In genomic region chr6:128889870-128890269, GRCh38 we compare ENCODE assay signal across 27 cellular contexts.
"Had no signal": no experiment of that assay in that cellular context is flagged by ENCODE, and none has a peak within 500 bp of the region (broad histone marks: within the 10 kb centered on the region; RNA-seq: fewer than 3 reads in every experiment).

No MANE protein-coding gene starts in this region.

- H3K4me1 Mint-ChIP-seq: activated B cell treated with CpG ODN at 0.5 μM for 24 hours; activated CD8-positive, alpha-beta memory T cell treated with anti-CD3 and anti-CD28 coated beads, Interleukin-2, amount 10 ng/mL, durations not matched to agents 7 days and 5 days; naive B cell; nephron progenitor cell had no signal

- FAIRE-seq: islet of Langerhans, urothelium cell line had no signal

- H3K9me3 ChIP-seq: body of pancreas, neutrophil, thoracic aorta had no signal

- ATAC-seq: activated CD8-positive, alpha-beta memory T cell treated with anti-CD3 and anti-CD28 coated beads, Interleukin-2, amount 10 ng/mL, durations not matched to agents 7 days and 5 days; activated CD8-positive, alpha-beta T cell treated with anti-CD3 and anti-CD28 coated beads, Interleukin-2, amount 10 ng/mL, durations not matched to agents 7 days and 5 days; activated naive CD4-positive, alpha-beta T cell treated with anti-CD3 and anti-CD28 coated beads, Interleukin-2, amount 50 U/mL, for 72 hours; activated T-cell treated with anti-CD3 and anti-CD28 coated beads, Interleukin-2, amount 50 U/mL, for 72 hours; body of pancreas; esophagus mucosa; stimulated activated naive CD8-positive, alpha-beta T cell treated with anti-CD3 and anti-CD28 coated beads, Interleukin-15, Interleukin-2, amounts not matched to agents 100 U/mL and 50 U/mL, for 24 hours had no signal

- H3K4me3 Mint-ChIP-seq: activated B cell treated with CpG ODN at 0.5 μM for 24 hours; activated CD8-positive, alpha-beta memory T cell treated with anti-CD3 and anti-CD28 coated beads, Interleukin-2, amount 10 ng/mL, durations not matched to agents 7 days and 5 days; activated CD8-positive, alpha-beta T cell treated with anti-CD3 and anti-CD28 coated beads, Interleukin-2, amount 10 ng/mL, durations not matched to agents 7 days and 5 days; activated T-cell treated with anti-CD3 and anti-CD28 coated beads, Interleukin-2, amount 50 U/mL, for 72 hours; dendritic cell treated with granulocyte-macrophage colony-stimulating factor and Interleukin-4, amounts not matched to agents 40 ng/mL and 50 ng/mL, for 4 days; endodermal cell; mesothelial cell of epicardium; naive B cell; nephron progenitor cell; T-helper 2 cell treated with Interferon-gamma antibody and Interleukin-4, amounts not matched to agents 5 μg/mL and 100 μg/mL, for 36 hours had no signal

- H3K9me3 Mint-ChIP-seq: activated B cell treated with CpG ODN at 0.5 μM for 24 hours; activated T-cell treated with anti-CD3 and anti-CD28 coated beads, Interleukin-2, amount 50 U/mL, for 72 hours; dendritic cell treated with granulocyte-macrophage colony-stimulating factor and Interleukin-4, amounts not matched to agents 40 ng/mL and 50 ng/mL, for 4 days; endodermal cell; nephron progenitor cell; T-helper 2 cell treated with Interferon-gamma antibody and Interleukin-4, amounts not matched to agents 5 μg/mL and 100 μg/mL, for 36 hours had no signal

- H3K36me3 ChIP-seq: neutrophil, thoracic aorta had no signal

- H3K27ac ChIP-seq: body of pancreas, neutrophil, thoracic aorta had no signal

- H3K4me3 ChIP-seq: body of pancreas, thoracic aorta had no signal

- H3K27me3 Mint-ChIP-seq: activated B cell treated with CpG ODN at 0.5 μM for 24 hours; dendritic cell treated with granulocyte-macrophage colony-stimulating factor and Interleukin-4, amounts not matched to agents 40 ng/mL and 50 ng/mL, for 4 days had no signal

- H3K27me3 ChIP-seq: body of pancreas, neutrophil had no signal

- H3K4me1 ChIP-seq: body of pancreas had no signal

- DNase-seq: activated B cell treated with CpG ODN at 0.5 μM for 24 hours; activated CD8-positive, alpha-beta memory T cell treated with anti-CD3 and anti-CD28 coated beads, Interleukin-2, amount 10 ng/mL, durations not matched to agents 7 days and 5 days; activated CD8-positive, alpha-beta T cell treated with anti-CD3 and anti-CD28 coated beads, Interleukin-2, amount 10 ng/mL, durations not matched to agents 7 days and 5 days; activated naive CD4-positive, alpha-beta T cell; activated T-cell treated with anti-CD3 and anti-CD28 coated beads, Interleukin-2, amount 50 U/mL, for 72 hours; aorta; body of pancreas; caudate nucleus; endodermal cell; foreskin fibroblast; mammary epithelial cell; naive B cell; nephron progenitor cell; retina; stimulated activated CD4-positive, alpha-beta T cell treated with anti-CD3 and anti-CD28 coated beads, Interleukin-2, amount 100 ng/mL, for 48 hours; stimulated activated naive CD8-positive, alpha-beta T cell treated with anti-CD3 and anti-CD28 coated beads, Interleukin-15, Interleukin-2, amounts not matched to agents 100 U/mL and 50 U/mL, for 24 hours; T-helper 1 cell had no signal

- H3K36me3 Mint-ChIP-seq: activated CD8-positive, alpha-beta memory T cell treated with anti-CD3 and anti-CD28 coated beads, Interleukin-2, amount 10 ng/mL, durations not matched to agents 7 days and 5 days; activated naive CD4-positive, alpha-beta T cell treated with anti-CD3 and anti-CD28 coated beads, Interleukin-2, amount 50 U/mL, for 72 hours; naive B cell had no signal

- H3K27ac Mint-ChIP-seq: activated B cell treated with CpG ODN at 0.5 μM for 24 hours; activated CD8-positive, alpha-beta memory T cell treated with anti-CD3 and anti-CD28 coated beads, Interleukin-2, amount 10 ng/mL, durations not matched to agents 7 days and 5 days; activated CD8-positive, alpha-beta T cell treated with anti-CD3 and anti-CD28 coated beads, Interleukin-2, amount 10 ng/mL, durations not matched to agents 7 days and 5 days; activated naive CD4-positive, alpha-beta T cell treated with anti-CD3 and anti-CD28 coated beads, Interleukin-2, amount 50 U/mL, for 72 hours; activated T-cell treated with anti-CD3 and anti-CD28 coated beads, Interleukin-2, amount 50 U/mL, for 72 hours; dendritic cell treated with granulocyte-macrophage colony-stimulating factor and Interleukin-4, amounts not matched to agents 40 ng/mL and 50 ng/mL, for 4 days; endodermal cell; mesothelial cell of epicardium; nephron progenitor cell; progenitor cell of endocrine pancreas; T-helper 2 cell treated with Interferon-gamma antibody and Interleukin-4, amounts not matched to agents 5 μg/mL and 100 μg/mL, for 36 hours had no signal
